ENCODE assay signal across 8 cellular contexts in the genomic region with DNA sequence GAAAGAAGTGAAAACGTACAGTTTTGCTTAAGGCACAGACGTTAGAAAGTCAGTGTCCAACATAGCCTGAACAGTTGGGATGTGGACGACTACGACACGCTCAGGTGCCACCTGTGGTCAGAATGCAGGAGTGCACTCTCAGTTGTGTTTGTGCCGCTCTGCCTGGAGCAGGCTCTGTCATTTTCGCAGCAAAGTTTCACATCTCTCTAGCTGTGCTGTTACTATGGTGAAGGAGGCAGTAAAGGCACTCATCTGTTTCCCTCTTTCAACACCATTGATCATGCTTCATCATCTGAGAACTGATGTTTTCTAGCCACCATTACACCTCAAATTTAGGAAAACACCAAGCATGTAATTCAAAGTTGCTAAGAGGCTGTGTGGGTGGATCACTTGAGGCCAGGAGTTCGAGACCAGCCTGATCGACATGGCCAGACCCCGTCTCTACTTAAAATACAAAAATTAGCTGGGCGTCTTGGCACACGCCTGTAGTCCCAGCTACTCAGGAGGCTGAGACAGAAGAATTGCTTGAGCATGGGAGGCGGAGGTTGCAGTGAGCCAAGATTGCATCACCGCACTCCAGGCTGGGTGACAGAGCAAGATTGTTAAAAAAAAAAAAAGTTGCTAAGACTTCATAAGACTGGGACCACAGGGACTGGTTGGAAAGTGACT. TPM values are rescaled to one million over a fixed set of nuclear protein-coding genes. Genes with fewer than 3 reads are reported as not detected.
A peak's percentile ranks its signal among the peaks of the same experiment; 100 is the strongest.
DNase-seq lines count a peak whose midpoint lies in the region; ATAC-seq and TF ChIP-seq lines count a peak whose summit lies in the region.

No MANE protein-coding gene starts in this region.

- no peak overlapping the region for H3K27ac ChIP-seq in stomach

- no peaks in the 10 kb centered on the region for H3K9me3 Mint-ChIP-seq in activated naive CD4-positive, alpha-beta T cell treated with anti-CD3 and anti-CD28 coated beads, Interleukin-2, amount 50 U/mL, for 72 hours

- DNase-seq in EH (ENCODE audit: low read depth) (peak; percentile 8), NOMO-1 treated with DMSO at 0.1 percent for 48 hours (lab: John Stamatoyannopoulos, UW; ENCODE audit: unreplicated experiment) (peak; percentile 86), kidney glomerular epithelial cell (lab: John Stamatoyannopoulos, UW) (peak; percentile 23), stomach (peak; percentile 72), OCI-M2 (lab: John Stamatoyannopoulos, UW; ENCODE audit: unreplicated experiment) (no peak)
- peak in 1 of 2 donors; percentile 36 for DNase-seq in activated naive CD4-positive, alpha-beta T cell treated with anti-CD3 and anti-CD28 coated beads, Interleukin-2, amount 50 U/mL, for 72 hours (ENCODE audit: low spot score in 2 of 2)

- no peak for TF ChIP-seq EP300 in stomach (IDR thresholded peaks at IDR 0.05)

- ATAC-seq in GM19397 (IDR thresholded peaks at IDR 0.05; ENCODE audit: unreplicated experiment) (peak; percentile 99), HG03196 (IDR thresholded peaks at IDR 0.05; ENCODE audit: unreplicated experiment) (peak; percentile 98)
- peak; percentile 77 to 98 for ATAC-seq in activated naive CD4-positive, alpha-beta T cell treated with anti-CD3 and anti-CD28 coated beads, Interleukin-2, amount 50 U/mL, for 72 hours

- no peaks in the 10 kb centered on the region for H3K36me3 Mint-ChIP-seq in activated naive CD4-positive, alpha-beta T cell treated with anti-CD3 and anti-CD28 coated beads, Interleukin-2, amount 50 U/mL, for 72 hours

- peak overlapping the region in 1 of 2 donors; percentile 3 for H3K27ac Mint-ChIP-seq in activated naive CD4-positive, alpha-beta T cell treated with anti-CD3 and anti-CD28 coated beads, Interleukin-2, amount 50 U/mL, for 72 hours

- H3K36me3 ChIP-seq in stomach: no peaks in the 10 kb centered on the region

- peaks cover 0 to 8% (median 0%) of the 10 kb centered on the region in 3 donors for H3K27me3 ChIP-seq in stomach

- H3K9me3 ChIP-seq in stomach: no peaks in the 10 kb centered on the region

- no peak overlapping the region for H3K4me3 ChIP-seq in stomach

- TF ChIP-seq POLR2A in stomach (IDR thresholded peaks at IDR 0.05): no peak

- intact Hi-C loops in stomach (cut with DNase I; ENCODE audit: low total_unique reads): no loop called here

- peak in 5 of 7 experiments; percentile 32 to 68 (median 48) for TF ChIP-seq CTCF in stomach (IDR thresholded peaks at IDR 0.05)

- 40 to 52% (median 48%) methylated on average over 14 of the region's 14 CpGs for WGBS in stomach, 5 donors

- peaks cover 0 to 11% (median 0%) of the 10 kb centered on the region in 4 donors for H3K4me1 ChIP-seq in stomach

RNA-seq across cellular contexts. Expression of gene DNAJA2, which starts 44.9 kb away (rescaled TPM):
- total RNA-seq in activated naive CD4-positive, alpha-beta T cell treated with anti-CD3 and anti-CD28 coated beads, Interleukin-2, amount 50 U/mL, for 72 hours: 10 to 100 TPM; 55.4 to 61.4 TPM
- total RNA-seq in stomach: 10 to 100 TPM in 4 of 5 donors, 1 to 10 TPM in 1; 7.5 to 80.6 (median 46.2) TPM
- 10 to 100 TPM; 24.1 to 42.6 (median 26.1) TPM for polyA plus RNA-seq in stomach
